35 cellular contexts compared by ENCODE assay signal in the genomic region with DNA sequence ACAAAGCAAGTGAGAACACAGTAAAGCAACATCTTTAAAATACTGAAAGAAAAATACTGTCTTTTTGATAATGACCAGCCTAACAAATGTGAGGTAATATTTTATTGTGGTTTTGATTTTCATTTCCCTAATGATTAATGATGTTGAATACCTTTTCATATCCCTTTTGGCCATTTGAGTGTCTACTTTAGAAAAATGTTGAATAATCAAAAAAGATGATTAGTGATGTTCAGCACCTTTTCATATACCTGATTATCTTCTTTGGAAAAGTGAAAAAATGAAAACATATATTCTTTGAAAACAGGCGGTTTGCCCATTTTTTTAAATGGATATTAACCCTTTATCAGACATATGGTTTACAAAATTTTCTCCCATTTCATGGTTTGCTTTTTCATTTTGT. TPM values are rescaled to one million over a fixed set of nuclear protein-coding genes. Genes with fewer than 3 reads are reported as not detected.
"Had no signal": no experiment of that assay in that cellular context is flagged by ENCODE, and none has a peak within 500 bp of the region (broad histone marks: within the 10 kb centered on the region; RNA-seq: fewer than 3 reads in every experiment).

No MANE protein-coding gene starts in this region.

- H3K27ac ChIP-seq: adrenal gland, cardiac muscle cell, VCaP had no signal

- H3K9me3 ChIP-seq: adrenal gland had no signal

- H3K4me1 ChIP-seq: adrenal gland had no signal

- ATAC-seq: activated CD8-positive, alpha-beta T cell treated with anti-CD3 and anti-CD28 coated beads for 36 hours; activated naive CD4-positive, alpha-beta T cell treated with anti-CD3 and anti-CD28 coated beads, Interleukin-2, amount 50 U/mL, for 72 hours; activated T-cell treated with anti-CD3 and anti-CD28 coated beads, Interleukin-2, amount 50 U/mL, for 4 hours; activated T-cell treated with anti-CD3 and anti-CD28 coated beads, Interleukin-2, amount 50 U/mL, for 72 hours; activated T-helper 17 cell treated with anti-CD3 and anti-CD28 coated beads, Interleukin-2, amount 50 U/mL, for 72 hours had no signal

- DNase-seq: activated B cell treated with CpG ODN at 0.5 μM for 24 hours; activated CD4-positive, alpha-beta memory T cell treated with anti-CD3 and anti-CD28 coated beads for 36 hours; activated CD4-positive, alpha-beta T cell treated with anti-CD3 and anti-CD28 coated beads for 4 hours; activated CD4-positive, alpha-beta T cell treated with anti-CD3 and anti-CD28 coated beads, Interleukin-2, amount 10 ng/mL, durations not matched to agents 24 days and 14 days; activated CD4-positive, alpha-beta T cell treated with anti-CD3 and anti-CD28 coated beads, Interleukin-2, amount 50 U/mL, for 1 hour; activated CD4-positive, alpha-beta T cell treated with anti-CD3 and anti-CD28 coated beads, Interleukin-2, amount 50 U/mL, for 4 hours; activated CD4-positive, CD25-positive, alpha-beta regulatory T cell treated with anti-CD3 and anti-CD28 coated beads, Interleukin-2, amount 50 U/mL, for 72 hours; activated CD8-positive, alpha-beta memory T cell treated with anti-CD3 and anti-CD28 coated beads, Interleukin-2, amount 50 U/mL, for 4 hours; activated CD8-positive, alpha-beta T cell treated with anti-CD3 and anti-CD28 coated beads for 36 hours; activated effector memory CD4-positive, alpha-beta T cell treated with anti-CD3 and anti-CD28 coated beads, Interleukin-2, amount 50 U/mL, for 16 hours; activated gamma-delta T cell treated with Interleukin-2 at 50 U/mL for 16 hours; activated naive CD4-positive, alpha-beta T cell; activated naive CD4-positive, alpha-beta T cell treated with anti-CD3 and anti-CD28 coated beads for 36 hours; activated naive CD4-positive, alpha-beta T cell treated with anti-CD3 and anti-CD28 coated beads, Interleukin-2, amount 50 U/mL, for 16 hours; activated naive CD8-positive, alpha-beta T cell treated with anti-CD3 and anti-CD28 coated beads for 36 hours; activated T-cell treated with anti-CD3 and anti-CD28 coated beads for 4 hours; activated T-cell treated with anti-CD3 and anti-CD28 coated beads, Interleukin-2, amount 50 U/mL, for 1 hour; activated T-cell treated with anti-CD3 and anti-CD28 coated beads, Interleukin-2, amount 50 U/mL, for 4 hours; activated T-cell treated with anti-CD3 and anti-CD28 coated beads, Interleukin-2, amount 50 U/mL, for 72 hours; adrenal gland; amniotic stem cell; aorta; caudate nucleus; cerebellar nuclear complex; T-helper 2 cell; T-helper 9 cell had no signal

- FAIRE-seq: bronchial epithelial cell, TTC549 had no signal

- H3K27me3 ChIP-seq: adrenal gland, cardiac muscle cell had no signal

- H3K4me3 ChIP-seq: adrenal gland, cardiac muscle cell had no signal

- H3K36me3 ChIP-seq: adrenal gland, cardiac muscle cell had no signal

RNA-seq across cellular contexts. Expression of a gene that starts 51.9 kb away (rescaled TPM):
- total RNA-seq: activated B cell treated with CpG ODN at 0.5 μM for 24 hours; activated CD4-positive, alpha-beta memory T cell treated with anti-CD3 and anti-CD28 coated beads for 36 hours; activated CD4-positive, alpha-beta T cell treated with anti-CD3 and anti-CD28 coated beads, Interleukin-2, amount 10 ng/mL, durations not matched to agents 24 days and 14 days; activated CD8-positive, alpha-beta memory T cell treated with anti-CD3 and anti-CD28 coated beads for 36 hours; activated CD8-positive, alpha-beta T cell treated with anti-CD3 and anti-CD28 coated beads for 36 hours; activated naive CD8-positive, alpha-beta T cell treated with anti-CD3 and anti-CD28 coated beads for 36 hours; activated T-cell treated with anti-CD3 and anti-CD28 coated beads, Interleukin-2, amount 50 U/mL, for 72 hours; activated T-helper 1 cell treated with anti-CD3 and anti-CD28 coated beads, Interleukin-12 subunit alpha, Interleukin-12 subunit beta, Interleukin-2, Interleukin-4 antibody, amounts not matched to agents 30 ng/mL and 10 ng/mL and 1 ng/mL, durations not matched to agents 14 hours and 24 hours and 36 hours; activated T-helper 17 cell treated with anti-CD3 and anti-CD28 coated beads, Interleukin-2, amount 50 U/mL, for 72 hours; bronchial epithelial cell; cardiac muscle cell; chondrocyte had no signal
- polyA plus RNA-seq: cardiac muscle cell had no signal
